ENCODE assay signal across 2 cellular contexts in genomic region chr21:34128674-34129038, GRCh38.
TF ChIP-seq lines count a peak whose summit lies in the region.

No MANE protein-coding gene starts in this region.

TF ChIP-seq in IMR-90, 13 proteins besides CTCF, POLR2A, EP300 and RAD21 (continued from another document):
- TF ChIP-seq MAZ (IDR thresholded peaks at IDR 0.05; ENCODE audit: borderline replicate concordance, low read depth, low read length) (no peak), SMC3 (IDR thresholded peaks at IDR 0.05; ENCODE audit: low read depth, low read length) (no peak), MXI1 (IDR thresholded peaks at IDR 0.05; ENCODE audit: borderline replicate concordance, low read depth, low read length) (no peak), CHD1 (IDR thresholded peaks at IDR 0.05; ENCODE audit: low read depth, low read length) (no peak), MAFK (IDR thresholded peaks at IDR 0.05; ENCODE audit: low read depth, low read length) (no peak), NFE2L2 (IDR thresholded peaks at IDR 0.05; ENCODE audit: low read depth, low read length) (no peak), BHLHE40 (IDR thresholded peaks at IDR 0.05; ENCODE audit: low read depth, low read length) (no peak)

TF ChIP-seq in neural cell, 6 proteins besides CTCF, POLR2A, EP300 and RAD21:
- TF ChIP-seq EZH2 (IDR thresholded peaks at IDR 0.05; ENCODE audit: borderline replicate concordance, insufficient read depth, low read length, poor library complexity, severe bottlenecking) (no peak), MXI1 (conservative IDR thresholded peaks at IDR 0.05; ENCODE audit: poor library complexity, severe bottlenecking) (no peak), SMC3 (conservative IDR thresholded peaks at IDR 0.05; ENCODE audit: poor library complexity) (no peak), TAF1 (IDR thresholded peaks at IDR 0.05; ENCODE audit: low read depth) (no peak), POLR2AphosphoS5 (IDR thresholded peaks at IDR 0.05) (no peak)
- TF ChIP-seq, protein P1, sequence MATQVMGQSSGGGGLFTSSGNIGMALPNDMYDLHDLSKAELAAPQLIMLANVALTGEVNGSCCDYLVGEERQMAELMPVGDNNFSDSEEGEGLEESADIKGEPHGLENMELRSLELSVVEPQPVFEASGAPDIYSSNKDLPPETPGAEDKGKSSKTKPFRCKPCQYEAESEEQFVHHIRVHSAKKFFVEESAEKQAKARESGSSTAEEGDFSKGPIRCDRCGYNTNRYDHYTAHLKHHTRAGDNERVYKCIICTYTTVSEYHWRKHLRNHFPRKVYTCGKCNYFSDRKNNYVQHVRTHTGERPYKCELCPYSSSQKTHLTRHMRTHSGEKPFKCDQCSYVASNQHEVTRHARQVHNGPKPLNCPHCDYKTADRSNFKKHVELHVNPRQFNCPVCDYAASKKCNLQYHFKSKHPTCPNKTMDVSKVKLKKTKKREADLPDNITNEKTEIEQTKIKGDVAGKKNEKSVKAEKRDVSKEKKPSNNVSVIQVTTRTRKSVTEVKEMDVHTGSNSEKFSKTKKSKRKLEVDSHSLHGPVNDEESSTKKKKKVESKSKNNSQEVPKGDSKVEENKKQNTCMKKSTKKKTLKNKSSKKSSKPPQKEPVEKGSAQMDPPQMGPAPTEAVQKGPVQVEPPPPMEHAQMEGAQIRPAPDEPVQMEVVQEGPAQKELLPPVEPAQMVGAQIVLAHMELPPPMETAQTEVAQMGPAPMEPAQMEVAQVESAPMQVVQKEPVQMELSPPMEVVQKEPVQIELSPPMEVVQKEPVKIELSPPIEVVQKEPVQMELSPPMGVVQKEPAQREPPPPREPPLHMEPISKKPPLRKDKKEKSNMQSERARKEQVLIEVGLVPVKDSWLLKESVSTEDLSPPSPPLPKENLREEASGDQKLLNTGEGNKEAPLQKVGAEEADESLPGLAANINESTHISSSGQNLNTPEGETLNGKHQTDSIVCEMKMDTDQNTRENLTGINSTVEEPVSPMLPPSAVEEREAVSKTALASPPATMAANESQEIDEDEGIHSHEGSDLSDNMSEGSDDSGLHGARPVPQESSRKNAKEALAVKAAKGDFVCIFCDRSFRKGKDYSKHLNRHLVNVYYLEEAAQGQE (IDR thresholded peaks at IDR 0.05; ENCODE audit: borderline replicate concordance) = no peak
